In the genomic region with DNA sequence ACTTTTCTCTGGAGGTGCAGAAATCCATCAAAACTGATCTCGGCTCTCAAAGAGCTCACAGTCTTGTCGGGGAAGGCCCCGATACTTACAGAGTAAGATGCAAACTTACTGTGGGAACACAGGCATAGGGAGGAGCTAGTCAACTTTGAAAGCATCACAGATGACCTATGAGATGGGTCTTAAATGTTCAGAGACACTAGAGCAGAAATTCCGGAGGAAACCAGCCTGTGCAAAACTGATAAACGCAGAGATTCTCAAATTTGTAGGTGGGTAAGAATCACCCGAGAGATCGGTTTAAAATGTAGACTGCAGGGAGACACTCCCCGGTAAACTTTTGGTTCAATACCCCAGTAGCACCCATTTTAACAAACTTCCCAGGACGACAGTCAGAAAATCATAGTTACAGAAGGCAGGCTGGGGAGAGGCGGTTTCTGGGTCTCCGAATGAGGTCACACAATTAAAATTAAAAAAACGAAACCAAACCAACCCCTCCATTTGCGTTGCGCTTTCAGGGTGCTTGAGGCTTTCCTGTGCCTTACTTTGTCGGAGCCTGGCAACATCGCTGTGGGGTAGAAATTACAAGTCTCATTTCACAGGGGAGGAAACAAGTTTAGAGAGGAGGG, we compare ENCODE assay signal across 1 cellular context.
TF ChIP-seq lines count a peak whose summit lies in the region.

No MANE protein-coding gene starts in this region.

TF ChIP-seq in K562, 482 proteins besides CTCF, POLR2A, EP300 and RAD21 (continued from another document and continues in another):
- TF ChIP-seq, protein P1, sequence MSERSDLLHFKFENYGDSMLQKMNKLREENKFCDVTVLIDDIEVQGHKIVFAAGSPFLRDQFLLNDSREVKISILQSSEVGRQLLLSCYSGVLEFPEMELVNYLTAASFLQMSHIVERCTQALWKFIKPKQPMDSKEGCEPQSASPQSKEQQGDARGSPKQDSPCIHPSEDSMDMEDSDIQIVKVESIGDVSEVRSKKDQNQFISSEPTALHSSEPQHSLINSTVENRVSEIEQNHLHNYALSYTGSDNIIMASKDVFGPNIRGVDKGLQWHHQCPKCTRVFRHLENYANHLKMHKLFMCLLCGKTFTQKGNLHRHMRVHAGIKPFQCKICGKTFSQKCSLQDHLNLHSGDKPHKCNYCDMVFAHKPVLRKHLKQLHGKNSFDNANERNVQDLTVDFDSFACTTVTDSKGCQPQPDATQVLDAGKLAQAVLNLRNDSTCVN (CRISPR knock-in tag; IDR thresholded peaks at IDR 0.05): peak; percentile 82; the same call in 1 of the 2 replicates
- 0 out of 2 replicates have a peak, but pooled peaks have one; percentile 52 for TF ChIP-seq ZNF583 (CRISPR knock-in tag; IDR thresholded peaks at IDR 0.05)
- TF ChIP-seq THRAP3 (IDR thresholded peaks at IDR 0.05; ENCODE audit: borderline replicate concordance): peak; percentile 70; the same call in 1 of the 2 replicates
- peak; percentile 14; the same call in 1 of the 2 replicates for TF ChIP-seq SMARCE1 (IDR thresholded peaks at IDR 0.05)
- TF ChIP-seq PHF8 (IDR thresholded peaks at IDR 0.05; ENCODE audit: borderline replicate concordance, low read length): peak; percentile 68; the same call in 1 of the 2 replicates
- TF ChIP-seq, protein P2, sequence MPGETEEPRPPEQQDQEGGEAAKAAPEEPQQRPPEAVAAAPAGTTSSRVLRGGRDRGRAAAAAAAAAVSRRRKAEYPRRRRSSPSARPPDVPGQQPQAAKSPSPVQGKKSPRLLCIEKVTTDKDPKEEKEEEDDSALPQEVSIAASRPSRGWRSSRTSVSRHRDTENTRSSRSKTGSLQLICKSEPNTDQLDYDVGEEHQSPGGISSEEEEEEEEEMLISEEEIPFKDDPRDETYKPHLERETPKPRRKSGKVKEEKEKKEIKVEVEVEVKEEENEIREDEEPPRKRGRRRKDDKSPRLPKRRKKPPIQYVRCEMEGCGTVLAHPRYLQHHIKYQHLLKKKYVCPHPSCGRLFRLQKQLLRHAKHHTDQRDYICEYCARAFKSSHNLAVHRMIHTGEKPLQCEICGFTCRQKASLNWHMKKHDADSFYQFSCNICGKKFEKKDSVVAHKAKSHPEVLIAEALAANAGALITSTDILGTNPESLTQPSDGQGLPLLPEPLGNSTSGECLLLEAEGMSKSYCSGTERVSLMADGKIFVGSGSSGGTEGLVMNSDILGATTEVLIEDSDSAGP (CRISPR knock-in tag; IDR thresholded peaks at IDR 0.05): 0 out of 2 replicates have a peak, but pooled peaks have one; percentile 33
- TF ChIP-seq BCL6 (CRISPR knock-in tag; IDR thresholded peaks at IDR 0.05): no peak
- TF ChIP-seq BCOR (IDR thresholded peaks at IDR 0.05): 0 out of 2 replicates have a peak, but pooled peaks have one; percentile 29
- TF ChIP-seq TEAD1 (CRISPR knock-in tag; IDR thresholded peaks at IDR 0.05): 0 out of 4 replicates have a peak, but pooled peaks of 1 of the 2 experiments have one; percentile 11
- TF ChIP-seq RUNX1 (IDR thresholded peaks at IDR 0.05; ENCODE audit: low read depth): no peak
- no peak for TF ChIP-seq ZEB2 (IDR thresholded peaks at IDR 0.05)
- no peak for TF ChIP-seq PHB (CRISPR knock-in tag; IDR thresholded peaks at IDR 0.05)
- TF ChIP-seq ZNF644 (tag; IDR thresholded peaks at IDR 0.05; ENCODE audit: low read depth): no peak; the same call in 1 of the 2 replicates
- TF ChIP-seq CSDE1 (IDR thresholded peaks at IDR 0.05): no peak; a peak in 1 of 4 replicates
- TF ChIP-seq KAT8 (IDR thresholded peaks at IDR 0.05; ENCODE audit: low read depth): 0 out of 2 replicates have a peak, but pooled peaks have one; percentile 24
- peak; percentile 90 for TF ChIP-seq OTX1 (CRISPR knock-in tag; IDR thresholded peaks at IDR 0.05)
- TF ChIP-seq, protein P3, sequence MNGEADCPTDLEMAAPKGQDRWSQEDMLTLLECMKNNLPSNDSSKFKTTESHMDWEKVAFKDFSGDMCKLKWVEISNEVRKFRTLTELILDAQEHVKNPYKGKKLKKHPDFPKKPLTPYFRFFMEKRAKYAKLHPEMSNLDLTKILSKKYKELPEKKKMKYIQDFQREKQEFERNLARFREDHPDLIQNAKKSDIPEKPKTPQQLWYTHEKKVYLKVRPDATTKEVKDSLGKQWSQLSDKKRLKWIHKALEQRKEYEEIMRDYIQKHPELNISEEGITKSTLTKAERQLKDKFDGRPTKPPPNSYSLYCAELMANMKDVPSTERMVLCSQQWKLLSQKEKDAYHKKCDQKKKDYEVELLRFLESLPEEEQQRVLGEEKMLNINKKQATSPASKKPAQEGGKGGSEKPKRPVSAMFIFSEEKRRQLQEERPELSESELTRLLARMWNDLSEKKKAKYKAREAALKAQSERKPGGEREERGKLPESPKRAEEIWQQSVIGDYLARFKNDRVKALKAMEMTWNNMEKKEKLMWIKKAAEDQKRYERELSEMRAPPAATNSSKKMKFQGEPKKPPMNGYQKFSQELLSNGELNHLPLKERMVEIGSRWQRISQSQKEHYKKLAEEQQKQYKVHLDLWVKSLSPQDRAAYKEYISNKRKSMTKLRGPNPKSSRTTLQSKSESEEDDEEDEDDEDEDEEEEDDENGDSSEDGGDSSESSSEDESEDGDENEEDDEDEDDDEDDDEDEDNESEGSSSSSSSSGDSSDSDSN (IDR thresholded peaks at IDR 0.05; ENCODE audit: borderline replicate concordance in 1 of 2, low read depth in 2 of 2, low read length in 2 of 2): 0 out of 4 replicates have a peak, but pooled peaks of 1 of the 2 experiments have one; percentile 47
- TF ChIP-seq, protein P4, sequence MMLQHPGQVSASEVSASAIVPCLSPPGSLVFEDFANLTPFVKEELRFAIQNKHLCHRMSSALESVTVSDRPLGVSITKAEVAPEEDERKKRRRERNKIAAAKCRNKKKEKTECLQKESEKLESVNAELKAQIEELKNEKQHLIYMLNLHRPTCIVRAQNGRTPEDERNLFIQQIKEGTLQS (IDR thresholded peaks at IDR 0.05): no peak
- TF ChIP-seq, protein P4 (CRISPR knock-in tag; conservative IDR thresholded peaks at IDR 0.05): peak; percentile 87
- peak; percentile 68; the same call in 1 of the 2 replicates for TF ChIP-seq DNMT1 (IDR thresholded peaks at IDR 0.05)
- no peak for TF ChIP-seq HMG20A (CRISPR knock-in tag; conservative IDR thresholded peaks at IDR 0.05)
- TF ChIP-seq, protein P5, sequence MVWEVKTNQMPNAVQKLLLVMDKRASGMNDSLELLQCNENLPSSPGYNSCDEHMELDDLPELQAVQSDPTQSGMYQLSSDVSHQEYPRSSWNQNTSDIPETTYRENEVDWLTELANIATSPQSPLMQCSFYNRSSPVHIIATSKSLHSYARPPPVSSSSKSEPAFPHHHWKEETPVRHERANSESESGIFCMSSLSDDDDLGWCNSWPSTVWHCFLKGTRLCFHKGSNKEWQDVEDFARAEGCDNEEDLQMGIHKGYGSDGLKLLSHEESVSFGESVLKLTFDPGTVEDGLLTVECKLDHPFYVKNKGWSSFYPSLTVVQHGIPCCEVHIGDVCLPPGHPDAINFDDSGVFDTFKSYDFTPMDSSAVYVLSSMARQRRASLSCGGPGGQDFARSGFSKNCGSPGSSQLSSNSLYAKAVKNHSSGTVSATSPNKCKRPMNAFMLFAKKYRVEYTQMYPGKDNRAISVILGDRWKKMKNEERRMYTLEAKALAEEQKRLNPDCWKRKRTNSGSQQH (CRISPR knock-in tag; IDR thresholded peaks at IDR 0.05): peak; percentile 88; the same call in 1 of the 2 replicates
- TF ChIP-seq TAF9B (IDR thresholded peaks at IDR 0.05; ENCODE audit: partially characterized antibody): peak; percentile 64
- TF ChIP-seq, protein P6, sequence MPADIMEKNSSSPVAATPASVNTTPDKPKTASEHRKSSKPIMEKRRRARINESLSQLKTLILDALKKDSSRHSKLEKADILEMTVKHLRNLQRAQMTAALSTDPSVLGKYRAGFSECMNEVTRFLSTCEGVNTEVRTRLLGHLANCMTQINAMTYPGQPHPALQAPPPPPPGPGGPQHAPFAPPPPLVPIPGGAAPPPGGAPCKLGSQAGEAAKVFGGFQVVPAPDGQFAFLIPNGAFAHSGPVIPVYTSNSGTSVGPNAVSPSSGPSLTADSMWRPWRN (IDR thresholded peaks at IDR 0.05; ENCODE audit: low read depth): no peak
- 0 out of 2 replicates have a peak, but pooled peaks have one; percentile 32 for TF ChIP-seq NR2F6 (CRISPR knock-in tag; IDR thresholded peaks at IDR 0.05)
- TF ChIP-seq, protein P7, sequence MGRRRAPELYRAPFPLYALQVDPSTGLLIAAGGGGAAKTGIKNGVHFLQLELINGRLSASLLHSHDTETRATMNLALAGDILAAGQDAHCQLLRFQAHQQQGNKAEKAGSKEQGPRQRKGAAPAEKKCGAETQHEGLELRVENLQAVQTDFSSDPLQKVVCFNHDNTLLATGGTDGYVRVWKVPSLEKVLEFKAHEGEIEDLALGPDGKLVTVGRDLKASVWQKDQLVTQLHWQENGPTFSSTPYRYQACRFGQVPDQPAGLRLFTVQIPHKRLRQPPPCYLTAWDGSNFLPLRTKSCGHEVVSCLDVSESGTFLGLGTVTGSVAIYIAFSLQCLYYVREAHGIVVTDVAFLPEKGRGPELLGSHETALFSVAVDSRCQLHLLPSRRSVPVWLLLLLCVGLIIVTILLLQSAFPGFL (CRISPR knock-in tag; IDR thresholded peaks at IDR 0.05): no peak
- no peak for TF ChIP-seq ZNF57 (CRISPR knock-in tag; IDR thresholded peaks at IDR 0.05)
- TF ChIP-seq ZNF253 (CRISPR knock-in tag; conservative IDR thresholded peaks at IDR 0.05): peak; percentile 67; the same call in 1 of the 2 replicates
- 0 out of 2 replicates have a peak, but pooled peaks have one; percentile 16 for TF ChIP-seq MAFK (IDR thresholded peaks at IDR 0.05; ENCODE audit: low read length)
- TF ChIP-seq, protein P8, sequence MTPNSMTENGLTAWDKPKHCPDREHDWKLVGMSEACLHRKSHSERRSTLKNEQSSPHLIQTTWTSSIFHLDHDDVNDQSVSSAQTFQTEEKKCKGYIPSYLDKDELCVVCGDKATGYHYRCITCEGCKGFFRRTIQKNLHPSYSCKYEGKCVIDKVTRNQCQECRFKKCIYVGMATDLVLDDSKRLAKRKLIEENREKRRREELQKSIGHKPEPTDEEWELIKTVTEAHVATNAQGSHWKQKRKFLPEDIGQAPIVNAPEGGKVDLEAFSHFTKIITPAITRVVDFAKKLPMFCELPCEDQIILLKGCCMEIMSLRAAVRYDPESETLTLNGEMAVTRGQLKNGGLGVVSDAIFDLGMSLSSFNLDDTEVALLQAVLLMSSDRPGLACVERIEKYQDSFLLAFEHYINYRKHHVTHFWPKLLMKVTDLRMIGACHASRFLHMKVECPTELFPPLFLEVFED (CRISPR knock-in tag; conservative IDR thresholded peaks at IDR 0.05): peak; percentile 85; the same call in 1 of the 2 replicates
- TF ChIP-seq E2F3 (CRISPR knock-in tag; IDR thresholded peaks at IDR 0.05): 0 out of 2 replicates have a peak, but pooled peaks have one; percentile 49
